Comparison of ENCODE assay signal across 8 cellular contexts in genomic region chr12:12333980-12334709, GRCh38. TPM values are rescaled to one million over a fixed set of nuclear protein-coding genes. Genes with fewer than 3 reads are reported as not detected.
DNase-seq lines count a peak whose midpoint lies in the region; ATAC-seq and TF ChIP-seq lines count a peak whose summit lies in the region.

No MANE protein-coding gene starts in this region.

- H3K36me3 Mint-ChIP-seq in CD8-positive, alpha-beta memory T cell: no peaks in the 10 kb centered on the region

- POLR2A ChIA-PET in CD8-positive, alpha-beta memory T cell (lab: Charles Lee): interaction anchor here (1.1 kb wide), 1 partner anchor 435 kb away, joined by 3 read pairs; no protein-coding TSS in a partner anchor

- H3K27ac Mint-ChIP-seq in CD8-positive, alpha-beta memory T cell: peak overlapping the region in 1 of 8 donors; percentile 29

- no peaks in the 10 kb centered on the region for H3K27me3 ChIP-seq in CD8-positive, alpha-beta memory T cell (ENCODE audit: insufficient read depth, low read length, poor library complexity, severe bottlenecking)
- no peaks in the 10 kb centered on the region for H3K27me3 ChIP-seq in lung (ENCODE audit: control insufficient read depth, insufficient read depth)

- no peaks in the 10 kb centered on the region for H3K9me3 Mint-ChIP-seq in CD8-positive, alpha-beta memory T cell

- TF ChIP-seq CTCF in lung (IDR thresholded peaks at IDR 0.05; ENCODE audit: control extremely low read depth, extremely low read depth): peak; percentile 70

- peaks cover 6% of the 10 kb centered on the region for H3K4me1 ChIP-seq in CD8-positive, alpha-beta memory T cell (ENCODE audit: insufficient read depth, low read length)
- peaks cover 0 to 18% of the 10 kb centered on the region in 2 donors for H3K4me1 ChIP-seq in lung (ENCODE audit: control insufficient read depth in 2 of 2, insufficient read depth in 2 of 2, low read length in 2 of 2)

- H3K27me3 Mint-ChIP-seq in CD8-positive, alpha-beta memory T cell: peaks cover 1 to 7% of the 10 kb centered on the region in 2 donors

- no peak overlapping the region for H3K4me3 ChIP-seq in CD8-positive, alpha-beta memory T cell (ENCODE audit: low read length)
- H3K4me3 ChIP-seq in lung: no peak overlapping the region

- peaks cover 8 to 15% (median 14%) of the 10 kb centered on the region in 3 donors for H3K4me1 Mint-ChIP-seq in CD8-positive, alpha-beta memory T cell

- 44 to 46% methylated on average over 12 of the region's 12 CpGs for WGBS in lung, 2 donors

- ATAC-seq in GM21723 (IDR thresholded peaks at IDR 0.05; ENCODE audit: unreplicated experiment) (peak; percentile 75), lung (ENCODE audit: insufficient read depth, low FRiP score) (no peak), GM19328 (IDR thresholded peaks at IDR 0.05; ENCODE audit: unreplicated experiment) (no peak)

- H3K36me3 ChIP-seq in CD8-positive, alpha-beta memory T cell (ENCODE audit: insufficient read depth, low read length): no peaks in the 10 kb centered on the region
- no peaks in the 10 kb centered on the region for H3K36me3 ChIP-seq in lung (ENCODE audit: control insufficient read depth in 2 of 2, insufficient read depth in 2 of 2, low read length in 2 of 2)

- CTCF ChIA-PET in CD8-positive, alpha-beta memory T cell (lab: Charles Lee): interaction anchor here (0.9 to 2.9 kb wide), 10 partner anchors 10 to 760 kb away, joined by 3 to 18 read pairs (median 4); partner anchors contain the start of genes BORCS5 and MANSC1

- H3K9me3 ChIP-seq in CD8-positive, alpha-beta memory T cell (ENCODE audit: low read length): no peaks in the 10 kb centered on the region
- H3K9me3 ChIP-seq in lung (ENCODE audit: control insufficient read depth in 2 of 2, insufficient read depth in 1 of 2, low read length in 1 of 2): no peaks in the 10 kb centered on the region

- H3K4me3 Mint-ChIP-seq in CD8-positive, alpha-beta memory T cell: peak overlapping the region in 2 of 7 donors; percentile 7 to 15

- H3K27ac ChIP-seq in CD8-positive, alpha-beta memory T cell (ENCODE audit: low read depth, low read length): no peak overlapping the region
- H3K27ac ChIP-seq in lung (ENCODE audit: low read depth in 1 of 2, low read length in 1 of 2): peak overlapping the region in 1 of 2 donors; percentile 23

- peak; percentile 50 to 69 (median 59) for DNase-seq in CD8-positive, alpha-beta memory T cell
- DNase-seq in NCI-H2029 treated with DMSO at 0.1 percent for 48 hours (lab: John Stamatoyannopoulos, UW) (peak; percentile 89), cerebellar cortex (ENCODE audit: low spot score) (peak; percentile 46), lung (ENCODE audit: low spot score) (peak; percentile 48)
- peak; percentile 14 to 33 (median 19) for DNase-seq in activated CD4-positive, CD25-positive, alpha-beta regulatory T cell (lab: John Stamatoyannopoulos, UW)
- peak; percentile 49 for DNase-seq in stimulated activated CD8-positive, alpha-beta memory T cell treated with anti-CD3 and anti-CD28 coated beads, Interleukin-4, amount 100 ng/mL, for 24 hours (ENCODE audit: low read depth)

RNA-seq across cellular contexts. Expression of gene MANSC1, which starts 15.9 kb away (rescaled TPM):
- under 1 TPM; 0.31 to 0.42 TPM for total RNA-seq in CD8-positive, alpha-beta memory T cell
- polyA plus RNA-seq in CD8-positive, alpha-beta memory T cell: 0.49 TPM
- total RNA-seq in lung: 10 to 100 TPM in 1 of 2 donors, 1 to 10 TPM in 1; 8.0 to 26.7 TPM
- 10 to 100 TPM; 12.8 to 17.8 TPM for polyA plus RNA-seq in lung

RNA-seq across cellular contexts. Expression of gene BORCS5, which starts 22.7 kb away (rescaled TPM):
- 10 to 100 TPM; 36.4 to 39.7 TPM for total RNA-seq in CD8-positive, alpha-beta memory T cell
- 22.0 TPM for polyA plus RNA-seq in CD8-positive, alpha-beta memory T cell
- total RNA-seq in lung: 10 to 100 TPM; 12.6 to 26.8 TPM
- 1 to 10 TPM; 4.7 to 8.1 TPM for polyA plus RNA-seq in lung

Comparison
In these comparisons a context has a peak if more than half of its experiments do, and no peak if none do; other contexts are left out.
1. DNase-seq: peak in every context shown above with its lines; median percentile 89 in NCI-H2029 treated with DMSO at 0.1 percent for 48 hours; 59 in CD8-positive, alpha-beta memory T cell; 49 in stimulated activated CD8-positive, alpha-beta memory T cell treated with anti-CD3 and anti-CD28 coated beads, Interleukin-4, amount 100 ng/mL, for 24 hours; 48 in lung; 46 in cerebellar cortex; 19 in activated CD4-positive, CD25-positive, alpha-beta regulatory T cell.
2. RNA of gene MANSC1, which starts 15.9 kb away (total RNA-seq): 8.0 to 26.7 TPM in lung; 0.31 to 0.42 TPM in CD8-positive, alpha-beta memory T cell; every median in the first group is over 4 times any median in the second.